ENCODE assay signal across 8 cellular contexts in the genomic region with DNA sequence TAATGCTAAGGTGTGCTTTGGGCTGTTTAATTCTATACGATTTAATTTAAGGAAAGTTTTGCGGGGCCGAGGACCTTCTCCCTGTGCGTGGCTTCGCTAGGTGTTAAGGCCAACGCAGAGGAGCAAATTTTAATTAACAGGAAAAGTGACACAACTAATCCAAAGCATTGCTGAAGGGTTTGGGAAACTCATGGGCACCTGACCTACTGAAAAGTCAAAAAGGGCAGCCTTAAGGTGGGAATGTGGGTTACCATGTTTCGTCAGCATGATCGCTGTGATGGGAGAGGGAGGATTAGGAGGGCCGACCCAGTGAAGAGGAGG. TPM values are rescaled to one million over a fixed set of nuclear protein-coding genes. Genes with fewer than 3 reads are reported as not detected.
DNase-seq lines count a peak whose midpoint lies in the region; ATAC-seq and TF ChIP-seq lines count a peak whose summit lies in the region.

No MANE protein-coding gene starts in this region.

- peak overlapping the region; percentile 73 for H3K27ac ChIP-seq in CD4-positive, CD25-positive, alpha-beta regulatory T cell (ENCODE audit: insufficient read depth, low read length, poor library complexity, severe bottlenecking)
- H3K27ac ChIP-seq in effector memory CD4-positive, alpha-beta T cell (ENCODE audit: insufficient read depth, low read length, poor library complexity, severe bottlenecking), result peak overlapping the region; percentile 83
- no peak overlapping the region for H3K27ac ChIP-seq in neural progenitor cell

- H3K79me2 ChIP-seq in neural progenitor cell (ENCODE audit: low read depth), result no peaks in the 10 kb centered on the region

- no peak for ATAC-seq in CD4-positive, CD25-positive, alpha-beta regulatory T cell (ENCODE audit: low read depth in 2 of 2)
- no peak for ATAC-seq in GM18907 (IDR thresholded peaks at IDR 0.05; ENCODE audit: unreplicated experiment)

- no peaks in the 10 kb centered on the region for H3K27me3 ChIP-seq in CD4-positive, CD25-positive, alpha-beta regulatory T cell (ENCODE audit: control insufficient read depth, insufficient read depth, low read length)
- H3K27me3 ChIP-seq in effector memory CD4-positive, alpha-beta T cell (replicated peaks; ENCODE audit: control insufficient read depth, insufficient read depth, low read length, poor library complexity, severe bottlenecking), result no peaks in the 10 kb centered on the region
- H3K27me3 ChIP-seq in neural progenitor cell, result no peaks in the 10 kb centered on the region

- no peaks in the 10 kb centered on the region for H4K20me1 ChIP-seq in neural progenitor cell (ENCODE audit: low read depth)

- peak overlapping the region; percentile 71 to 99 (median 89) for H3K27ac Mint-ChIP-seq in CD4-positive, CD25-positive, alpha-beta regulatory T cell
- H3K27ac Mint-ChIP-seq in neural progenitor cell, result peak overlapping the region; percentile 23

- peaks cover 16% of the 10 kb centered on the region for H3K36me3 Mint-ChIP-seq in CD4-positive, CD25-positive, alpha-beta regulatory T cell
- peaks cover 14% of the 10 kb centered on the region for H3K36me3 Mint-ChIP-seq in neural progenitor cell

- H3K4me2 ChIP-seq in neural progenitor cell, result peak overlapping the region; percentile 98

- H3K9me3 Mint-ChIP-seq in CD4-positive, CD25-positive, alpha-beta regulatory T cell, result peaks cover 0 to 3% (median 0%) of the 10 kb centered on the region in 7 donors
- no peaks in the 10 kb centered on the region for H3K9me3 Mint-ChIP-seq in neural progenitor cell

- TF ChIP-seq CTCF in NB4 (IDR thresholded peaks at IDR 0.05; ENCODE audit: low read depth, low read length) (no peak), neural progenitor cell (IDR thresholded peaks at IDR 0.05) (no peak)

- peak overlapping the region; percentile 90 to 97 (median 92) for H3K4me3 Mint-ChIP-seq in CD4-positive, CD25-positive, alpha-beta regulatory T cell
- peak overlapping the region; percentile 89 for H3K4me3 Mint-ChIP-seq in neural progenitor cell

- H2AFZ ChIP-seq in neural progenitor cell (replicated peaks), result peak overlapping the region; percentile 69

- H3K4me1 Mint-ChIP-seq in CD4-positive, CD25-positive, alpha-beta regulatory T cell, result peaks cover 11 to 57% (median 35%) of the 10 kb centered on the region in 4 donors
- peaks cover 20% of the 10 kb centered on the region for H3K4me1 Mint-ChIP-seq in neural progenitor cell

- no peak for TF ChIP-seq POLR2A in NB4 (IDR thresholded peaks at IDR 0.05; ENCODE audit: extremely low read depth, insufficient read length)

- peak overlapping the region; percentile 68 for H3K4me3 ChIP-seq in CD4-positive, CD25-positive, alpha-beta regulatory T cell (ENCODE audit: low read depth, low read length)
- peak overlapping the region; percentile 83 for H3K4me3 ChIP-seq in NB4 (ENCODE audit: low read depth, low read length)
- H3K4me3 ChIP-seq in effector memory CD4-positive, alpha-beta T cell (ENCODE audit: insufficient read depth, low read depth, low read length, poor library complexity, severe bottlenecking), result peak overlapping the region; percentile 80
- peak overlapping the region; percentile 78 for H3K4me3 ChIP-seq in neural progenitor cell

- peak overlapping the region; percentile 48 for H3K9ac ChIP-seq in neural progenitor cell

- H3K9me3 ChIP-seq in CD4-positive, CD25-positive, alpha-beta regulatory T cell (ENCODE audit: control insufficient read depth in 2 of 2, low read length in 2 of 2), result no peaks in the 10 kb centered on the region
- no peaks in the 10 kb centered on the region for H3K9me3 ChIP-seq in effector memory CD4-positive, alpha-beta T cell (ENCODE audit: control insufficient read depth, low read length)
- H3K9me3 ChIP-seq in neural progenitor cell (ENCODE audit: low read depth), result no peaks in the 10 kb centered on the region

- DNase-seq in CD4-positive, CD25-positive, alpha-beta regulatory T cell, result no peak
- DNase-seq in NB4 (ENCODE audit: low read depth) (no peak), neural progenitor cell (ENCODE audit: low spot score) (no peak), NCI-H2081 (lab: John Stamatoyannopoulos, UW) (no peak), Kasumi-1 (lab: John Stamatoyannopoulos, UW) (no peak), NK-92 (lab: John Stamatoyannopoulos, UW; ENCODE audit: unreplicated experiment) (no peak)
- DNase-seq in effector memory CD4-positive, alpha-beta T cell, result no peak

- peaks cover 33% of the 10 kb centered on the region for H3F3A ChIP-seq in neural progenitor cell (ENCODE audit: low read depth)

- no peaks in the 10 kb centered on the region for H3K27me3 Mint-ChIP-seq in CD4-positive, CD25-positive, alpha-beta regulatory T cell
- peaks cover 7% of the 10 kb centered on the region for H3K27me3 Mint-ChIP-seq in neural progenitor cell (ENCODE audit: insufficient read depth, low read depth)

- peaks cover 48% of the 10 kb centered on the region for H3K4me1 ChIP-seq in CD4-positive, CD25-positive, alpha-beta regulatory T cell (ENCODE audit: control insufficient read depth, insufficient read depth, low read length, poor library complexity, severe bottlenecking)
- H3K4me1 ChIP-seq in effector memory CD4-positive, alpha-beta T cell (ENCODE audit: control insufficient read depth, insufficient read depth, low read length, poor library complexity, severe bottlenecking), result peaks cover 43% of the 10 kb centered on the region
- H3K4me1 ChIP-seq in neural progenitor cell, result no peaks in the 10 kb centered on the region

- peaks cover 29% of the 10 kb centered on the region for H3K36me3 ChIP-seq in CD4-positive, CD25-positive, alpha-beta regulatory T cell (ENCODE audit: control insufficient read depth, insufficient read depth, low read length)
- H3K36me3 ChIP-seq in effector memory CD4-positive, alpha-beta T cell (ENCODE audit: control insufficient read depth, insufficient read depth, low read length), result peaks cover 30% of the 10 kb centered on the region
- H3K36me3 ChIP-seq in neural progenitor cell, result no peaks in the 10 kb centered on the region

RNA-seq across cellular contexts. Expression of a gene that starts 0.4 kb away (rescaled TPM):
- total RNA-seq in CD4-positive, CD25-positive, alpha-beta regulatory T cell, result 81.2 TPM
- 10 to 100 TPM; 22.5 to 26.0 (median 23.8) TPM for polyA plus RNA-seq in CD4-positive, CD25-positive, alpha-beta regulatory T cell
- 14.1 and 25.9 TPM in 2 replicates for total RNA-seq in neural progenitor cell (ENCODE audit: low replicate concordance)

RNA-seq across cellular contexts. Expression of a gene that starts 10.5 kb away (rescaled TPM):
- 24.0 TPM for total RNA-seq in CD4-positive, CD25-positive, alpha-beta regulatory T cell
- 1 to 10 TPM; 3.3 to 5.8 (median 4.5) TPM for polyA plus RNA-seq in CD4-positive, CD25-positive, alpha-beta regulatory T cell
- total RNA-seq in neural progenitor cell (ENCODE audit: low replicate concordance), result 15.0 and 35.6 TPM in 2 replicates

RNA-seq across cellular contexts. Expression of a gene that starts 47.7 kb away (rescaled TPM):
- 36.6 TPM for total RNA-seq in CD4-positive, CD25-positive, alpha-beta regulatory T cell
- polyA plus RNA-seq in CD4-positive, CD25-positive, alpha-beta regulatory T cell, result 100 to 1,000 TPM; 190 to 234 (median 206) TPM
- total RNA-seq in neural progenitor cell (ENCODE audit: low replicate concordance), result 25.2 and 113 TPM in 2 replicates
